Comparison of ENCODE assay signal across 8 cellular contexts in the genomic region with DNA sequence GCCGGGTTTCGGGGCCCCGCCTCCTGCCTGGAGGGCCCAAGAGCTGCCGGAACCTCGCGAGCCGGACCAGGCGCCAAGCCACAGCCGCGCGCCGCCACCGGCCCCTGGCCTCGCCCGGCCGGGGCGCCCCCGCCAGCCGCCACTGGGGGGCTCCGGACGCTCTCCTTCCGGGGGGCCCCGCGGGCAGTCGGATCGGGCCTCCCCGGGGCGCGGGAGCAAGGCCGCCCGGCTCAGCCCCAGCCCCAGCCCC. TPM values are rescaled to one million over a fixed set of nuclear protein-coding genes. Genes with fewer than 3 reads are reported as not detected.
DNase-seq lines count a peak whose midpoint lies in the region; ATAC-seq and TF ChIP-seq lines count a peak whose summit lies in the region.

No MANE protein-coding gene starts in this region.

- peaks cover 7% of the 10 kb centered on the region for H3K4me1 Mint-ChIP-seq in GM23338
- H3K4me1 Mint-ChIP-seq in activated naive CD4-positive, alpha-beta T cell treated with anti-CD3 and anti-CD28 coated beads, Interleukin-2, amount 50 U/mL, for 24 hours: peaks cover 14% of the 10 kb centered on the region

- no peak overlapping the region for H2AK5ac ChIP-seq in trophoblast cell (ENCODE audit: low read length)

- peaks cover 13% of the 10 kb centered on the region for H3K36me3 Mint-ChIP-seq in GM23338 (ENCODE audit: low read depth)
- no peaks in the 10 kb centered on the region for H3K36me3 Mint-ChIP-seq in activated naive CD4-positive, alpha-beta T cell treated with anti-CD3 and anti-CD28 coated beads, Interleukin-2, amount 50 U/mL, for 24 hours

- intact Hi-C loops in heart right ventricle (cut with DNase I): no loop called here

- peak overlapping the region; percentile 96 for H3K4me3 ChIP-seq in GM23338
- peak overlapping the region; percentile 12 to 77 (median 69) for H3K4me3 ChIP-seq in heart right ventricle
- peak overlapping the region; percentile 80 for H3K4me3 ChIP-seq in trophoblast cell (ENCODE audit: low read depth, low read length)

- H2BK120ac ChIP-seq in trophoblast cell (ENCODE audit: insufficient read depth, low read length, poor library complexity): peak overlapping the region; percentile 88

- H3K9ac ChIP-seq in trophoblast cell (ENCODE audit: low read length): peak overlapping the region; percentile 60

- H3K4me2 ChIP-seq in GM23338 (peak overlapping the region; percentile 74), trophoblast cell (ENCODE audit: low read length) (peak overlapping the region; percentile 54)

- H3K9me2 ChIP-seq in GM23338 (ENCODE audit: insufficient read depth): no peaks in the 10 kb centered on the region

- no peak overlapping the region for H3K23ac ChIP-seq in trophoblast cell (ENCODE audit: low read length)

- peak overlapping the region; percentile 79; the same call in 2 of the 3 replicates for H3K4me3 Mint-ChIP-seq in GM23338
- peak overlapping the region; percentile 84 for H3K4me3 Mint-ChIP-seq in activated naive CD4-positive, alpha-beta T cell treated with anti-CD3 and anti-CD28 coated beads, Interleukin-2, amount 50 U/mL, for 24 hours

- H3K79me1 ChIP-seq in trophoblast cell (ENCODE audit: low read length): peaks cover 18% of the 10 kb centered on the region

- peak overlapping the region; percentile 13 for H2BK12ac ChIP-seq in trophoblast cell (ENCODE audit: low read length)

- H3K27ac ChIP-seq in GM23338 (ENCODE audit: low read depth) (no peak overlapping the region; the same call in 1 of the 2 replicates), heart right ventricle (peak overlapping the region; percentile 93 to 100 (median 100)), trophoblast cell (ENCODE audit: low read depth, low read length) (peak overlapping the region; percentile 99)

- H3K4me1 ChIP-seq in GM23338 (ENCODE audit: insufficient read depth) (peaks cover 5% of the 10 kb centered on the region), heart right ventricle (peaks cover 0 to 31% (median 15%) of the 10 kb centered on the region in 9 donors), trophoblast cell (ENCODE audit: control insufficient read depth in 1 of 2, insufficient read depth in 2 of 2, low read length in 2 of 2) (peaks cover 0 to 6% of the 10 kb centered on the region in 2 experiments)

- H3K36me3 ChIP-seq in GM23338 (ENCODE audit: insufficient read depth) (no peaks in the 10 kb centered on the region; the same call in 1 of the 2 replicates), heart right ventricle (no peaks in the 10 kb centered on the region), trophoblast cell (ENCODE audit: control insufficient read depth in 1 of 2, insufficient read depth in 2 of 2, low read length in 2 of 2) (no peaks in the 10 kb centered on the region)

- H3K14ac ChIP-seq in trophoblast cell (ENCODE audit: low read length): peak overlapping the region; percentile 71

- H2AFZ ChIP-seq in GM23338: no peak overlapping the region
- peak overlapping the region; percentile 61 for H2AFZ ChIP-seq in trophoblast cell (ENCODE audit: insufficient read depth, low read length, poor library complexity)

- peak overlapping the region; percentile 97 for H4K12ac ChIP-seq in trophoblast cell (ENCODE audit: low read depth, low read length)

- 0% methylated on average over 27 to 31 of the region's 31 CpGs for WGBS in heart right ventricle, 2 donors
- WGBS in trophoblast cell (ENCODE audit: extremely low coverage, insufficient coverage, insufficient read length): no CpG with 5 or more reads among the region's 31 CpGs

- H3K27me3 ChIP-seq in GM23338 (ENCODE audit: insufficient read depth) (no peaks in the 10 kb centered on the region), heart right ventricle (no peaks in the 10 kb centered on the region), trophoblast cell (ENCODE audit: insufficient read depth, low read length) (no peaks in the 10 kb centered on the region)

- peak overlapping the region; percentile 80 for H4K8ac ChIP-seq in trophoblast cell (ENCODE audit: low read depth, low read length)

- peak; percentile 60 for DNase-seq in NCI-H2171 (lab: John Stamatoyannopoulos, UW)
- no peak for DNase-seq in NCI-H2171 treated with DMSO at 0.1 percent for 48 hours (lab: John Stamatoyannopoulos, UW)
- DNase-seq in GM23338 (ENCODE audit: low spot score): peak; percentile 90
- peak; percentile 52 for DNase-seq in NCI-H1105 (lab: John Stamatoyannopoulos, UW)
- peak; percentile 85 to 87 for DNase-seq in heart right ventricle
- DNase-seq in trophoblast cell: peak in 1 of 2 donors; percentile 44

- H3K79me2 ChIP-seq in GM23338 (replicated peaks; ENCODE audit: insufficient read depth) (no peaks in the 10 kb centered on the region), trophoblast cell (ENCODE audit: control insufficient read depth, insufficient read depth, low read length, poor library complexity) (peaks cover 13% of the 10 kb centered on the region)

- H3F3A ChIP-seq in GM23338 (replicated peaks; ENCODE audit: low read depth): peaks cover 8% of the 10 kb centered on the region; the same call in 1 of the 2 replicates

- peaks cover 19% of the 10 kb centered on the region for H3K27me3 Mint-ChIP-seq in GM23338 (ENCODE audit: insufficient read depth, low read depth, poor library complexity)
- no peaks in the 10 kb centered on the region for H3K27me3 Mint-ChIP-seq in activated naive CD4-positive, alpha-beta T cell treated with anti-CD3 and anti-CD28 coated beads, Interleukin-2, amount 50 U/mL, for 24 hours

- peak overlapping the region; percentile 66 for H3K18ac ChIP-seq in trophoblast cell (ENCODE audit: low read length)

- peak overlapping the region; percentile 97 for H4K91ac ChIP-seq in trophoblast cell (ENCODE audit: low read depth, low read length)

- H3K4ac ChIP-seq in trophoblast cell (ENCODE audit: low read depth, low read length): peak overlapping the region; percentile 70

- no peak; a peak in 1 of 4 replicates for TF ChIP-seq CTCF in GM23338 (conservative IDR thresholded peaks at IDR 0.05; ENCODE audit: low read depth in 2 of 2)
- peak in 5 of 9 donors; percentile 16 to 57 (median 50) for TF ChIP-seq CTCF in heart right ventricle (IDR thresholded peaks at IDR 0.05)

- no peak overlapping the region for H3K27ac Mint-ChIP-seq in GM23338
- no peak overlapping the region for H3K27ac Mint-ChIP-seq in activated naive CD4-positive, alpha-beta T cell treated with anti-CD3 and anti-CD28 coated beads, Interleukin-2, amount 50 U/mL, for 24 hours

- H3K9me3 Mint-ChIP-seq in GM23338: peaks cover 15% of the 10 kb centered on the region; the same call in 2 of the 3 replicates
- H3K9me3 Mint-ChIP-seq in activated naive CD4-positive, alpha-beta T cell treated with anti-CD3 and anti-CD28 coated beads, Interleukin-2, amount 50 U/mL, for 24 hours: no peaks in the 10 kb centered on the region

- peak overlapping the region; percentile 92 for H2BK5ac ChIP-seq in trophoblast cell (ENCODE audit: low read depth, low read length, poor library complexity)

- H3K9me3 ChIP-seq in heart right ventricle (peaks cover 0 to 10% (median 0%) of the 10 kb centered on the region in 11 donors), trophoblast cell (ENCODE audit: insufficient read depth, low read depth, low read length) (no peaks in the 10 kb centered on the region)

- H4K20me1 ChIP-seq in GM23338 (replicated peaks; ENCODE audit: insufficient read depth): no peaks in the 10 kb centered on the region

- peak; percentile 47 for ATAC-seq in GM23338
- ATAC-seq in heart right ventricle: peak in 7 of 8 donors; percentile 55 to 68 (median 60)
- ATAC-seq in HG03565 (IDR thresholded peaks at IDR 0.05; ENCODE audit: unreplicated experiment): no peak

TF ChIP-seq in GM23338, 12 proteins besides CTCF, POLR2A, EP300 and RAD21:
- TF ChIP-seq, protein P1, sequence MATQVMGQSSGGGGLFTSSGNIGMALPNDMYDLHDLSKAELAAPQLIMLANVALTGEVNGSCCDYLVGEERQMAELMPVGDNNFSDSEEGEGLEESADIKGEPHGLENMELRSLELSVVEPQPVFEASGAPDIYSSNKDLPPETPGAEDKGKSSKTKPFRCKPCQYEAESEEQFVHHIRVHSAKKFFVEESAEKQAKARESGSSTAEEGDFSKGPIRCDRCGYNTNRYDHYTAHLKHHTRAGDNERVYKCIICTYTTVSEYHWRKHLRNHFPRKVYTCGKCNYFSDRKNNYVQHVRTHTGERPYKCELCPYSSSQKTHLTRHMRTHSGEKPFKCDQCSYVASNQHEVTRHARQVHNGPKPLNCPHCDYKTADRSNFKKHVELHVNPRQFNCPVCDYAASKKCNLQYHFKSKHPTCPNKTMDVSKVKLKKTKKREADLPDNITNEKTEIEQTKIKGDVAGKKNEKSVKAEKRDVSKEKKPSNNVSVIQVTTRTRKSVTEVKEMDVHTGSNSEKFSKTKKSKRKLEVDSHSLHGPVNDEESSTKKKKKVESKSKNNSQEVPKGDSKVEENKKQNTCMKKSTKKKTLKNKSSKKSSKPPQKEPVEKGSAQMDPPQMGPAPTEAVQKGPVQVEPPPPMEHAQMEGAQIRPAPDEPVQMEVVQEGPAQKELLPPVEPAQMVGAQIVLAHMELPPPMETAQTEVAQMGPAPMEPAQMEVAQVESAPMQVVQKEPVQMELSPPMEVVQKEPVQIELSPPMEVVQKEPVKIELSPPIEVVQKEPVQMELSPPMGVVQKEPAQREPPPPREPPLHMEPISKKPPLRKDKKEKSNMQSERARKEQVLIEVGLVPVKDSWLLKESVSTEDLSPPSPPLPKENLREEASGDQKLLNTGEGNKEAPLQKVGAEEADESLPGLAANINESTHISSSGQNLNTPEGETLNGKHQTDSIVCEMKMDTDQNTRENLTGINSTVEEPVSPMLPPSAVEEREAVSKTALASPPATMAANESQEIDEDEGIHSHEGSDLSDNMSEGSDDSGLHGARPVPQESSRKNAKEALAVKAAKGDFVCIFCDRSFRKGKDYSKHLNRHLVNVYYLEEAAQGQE (IDR thresholded peaks at IDR 0.05; ENCODE audit: unreplicated experiment): no peak

RNA-seq across cellular contexts. Expression of a gene that starts 17.4 kb away (rescaled TPM):
- 0.97 and 2.6 TPM in 2 replicates for total RNA-seq in GM23338 (2014; rRNA removed; shearing (Covaris generic))
- polyA plus RNA-seq in GM23338 (2016; fragmentation: Nextera tagmentation; extraction: Ambion mirVana): 2.4 and 3.2 TPM in 2 replicates
- 1 to 10 TPM in 9 of 10 donors, under 1 TPM in 1; 0.80 to 5.0 (median 2.7) TPM for total RNA-seq in heart right ventricle
- 1 to 10 TPM; 2.0 to 6.4 TPM for polyA plus RNA-seq in heart right ventricle
- 14.8 and 15.0 TPM in 2 replicates for polyA plus RNA-seq in trophoblast cell (2013)

RNA-seq across cellular contexts. Expression of a gene that starts 45.9 kb away (rescaled TPM):
- total RNA-seq in GM23338 (2014; rRNA removed; shearing (Covaris generic)): 0.31 and 0.69 TPM in 2 replicates
- polyA plus RNA-seq in GM23338 (2016; fragmentation: Nextera tagmentation; extraction: Ambion mirVana) (1.2 and 1.5 TPM in 2 replicates), heart right ventricle (1 to 10 TPM in 1 of 2 donors, under 1 TPM in 1; 0.25 to 1.2 TPM)
- under 1 TPM; 0.20 to 0.78 (median 0.49) TPM for total RNA-seq in heart right ventricle
- polyA plus RNA-seq in trophoblast cell (2013): 2.8 and 2.9 TPM in 2 replicates

Comparison
In these comparisons a context has a peak if more than half of its experiments do, and no peak if none do; other contexts are left out.
1. CTCF ChIP-seq: peak in heart right ventricle (5 of 9); none in GM23338 (0 of 2).
2. Peak in every context shown above with its lines, with median percentiles within 50 percentile points of each other: H3K4me3 ChIP-seq.